In the genomic region with DNA sequence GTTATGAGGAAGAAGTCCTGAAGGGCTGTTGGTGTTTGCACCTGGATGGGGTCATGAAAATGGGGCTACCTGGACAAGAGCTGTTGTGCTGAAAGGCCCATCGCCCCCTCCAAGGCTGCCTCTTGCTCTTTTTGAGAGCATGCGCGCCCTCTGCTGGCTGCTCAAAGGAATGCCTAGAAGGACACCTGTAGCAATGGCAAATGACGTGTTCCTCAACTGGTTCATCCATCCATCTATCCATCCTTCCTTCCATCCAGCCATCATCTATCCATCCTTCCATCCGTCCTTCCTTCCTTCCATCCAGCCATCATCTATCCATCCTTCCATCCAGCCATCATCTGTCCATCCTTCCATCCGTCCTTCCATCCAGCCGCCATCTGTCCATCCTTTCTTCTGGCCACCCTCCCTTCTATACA, we compare ENCODE assay signal across 8 cellular contexts. TPM values are rescaled to one million over a fixed set of nuclear protein-coding genes. Genes with fewer than 3 reads are reported as not detected.
DNase-seq lines count a peak whose midpoint lies in the region; ATAC-seq and TF ChIP-seq lines count a peak whose summit lies in the region.

No MANE protein-coding gene starts in this region.

- H3K4me3 ChIP-seq in GM12865 (ENCODE audit: low read depth, low read length) (no peak overlapping the region), Peyer's patch (no peak overlapping the region)

- no peaks in the 10 kb centered on the region for H3K4me1 ChIP-seq in Peyer's patch

- H3K27me3 Mint-ChIP-seq in nephron progenitor cell (ENCODE audit: low read depth, poor library complexity): peaks cover 12% of the 10 kb centered on the region
- H3K27me3 Mint-ChIP-seq in stimulated activated naive CD8-positive, alpha-beta T cell treated with anti-CD3 and anti-CD28 coated beads, Interleukin-15, amount 100 ng/mL, for 72 hours: no peaks in the 10 kb centered on the region

- peak; percentile 84 for DNase-seq in GM12865 (ENCODE audit: low read depth)
- peak; percentile 52 for DNase-seq in HPDE6-E6E7 (ENCODE audit: extremely low spot score)
- peak; percentile 71 to 88 (median 83) for DNase-seq in Peyer's patch
- peak; percentile 78 to 81 for DNase-seq in activated T-cell treated with anti-CD3 and anti-CD28 coated beads, Interleukin-2, amount 50 U/mL, for 48 hours
- DNase-seq in fibroblast of peridontal ligament (ENCODE audit: extremely low read depth): peak; percentile 72
- DNase-seq in nephron progenitor cell: peak; percentile 83
- peak; percentile 62 to 75 for DNase-seq in stimulated activated naive CD8-positive, alpha-beta T cell treated with anti-CD3 and anti-CD28 coated beads, Interleukin-15, amount 100 ng/mL, for 72 hours

- no peak overlapping the region for H3K27ac Mint-ChIP-seq in nephron progenitor cell
- H3K27ac Mint-ChIP-seq in stimulated activated naive CD8-positive, alpha-beta T cell treated with anti-CD3 and anti-CD28 coated beads, Interleukin-15, amount 100 ng/mL, for 72 hours: no peak overlapping the region

- ATAC-seq in stimulated activated naive CD8-positive, alpha-beta T cell treated with anti-CD3 and anti-CD28 coated beads, Interleukin-15, amount 100 ng/mL, for 72 hours: peak; percentile 86
- no peak for ATAC-seq in HG03520 (IDR thresholded peaks at IDR 0.05; ENCODE audit: unreplicated experiment)

- no peaks in the 10 kb centered on the region for H3K9me3 Mint-ChIP-seq in nephron progenitor cell
- no peaks in the 10 kb centered on the region for H3K9me3 Mint-ChIP-seq in stimulated activated naive CD8-positive, alpha-beta T cell treated with anti-CD3 and anti-CD28 coated beads, Interleukin-15, amount 100 ng/mL, for 72 hours

- TF ChIP-seq POLR2A in Peyer's patch (IDR thresholded peaks at IDR 0.05): no peak

- peak; percentile 92 for TF ChIP-seq CTCF in GM12865 (IDR thresholded peaks at IDR 0.05; ENCODE audit: insufficient read depth, low read depth, low read length, missing control alignments)
- peak; percentile 60 to 89 (median 86) for TF ChIP-seq CTCF in Peyer's patch (IDR thresholded peaks at IDR 0.05)
- peak; percentile 83 for TF ChIP-seq CTCF in nephron progenitor cell (IDR thresholded peaks at IDR 0.05)

- no peak overlapping the region for H3K4me3 Mint-ChIP-seq in nephron progenitor cell
- H3K4me3 Mint-ChIP-seq in stimulated activated naive CD8-positive, alpha-beta T cell treated with anti-CD3 and anti-CD28 coated beads, Interleukin-15, amount 100 ng/mL, for 72 hours: no peak overlapping the region

- H3K27me3 ChIP-seq in Peyer's patch: no peaks in the 10 kb centered on the region

- H3K9me3 ChIP-seq in Peyer's patch: no peaks in the 10 kb centered on the region

- H3K4me1 Mint-ChIP-seq in nephron progenitor cell: peaks cover 23% of the 10 kb centered on the region
- peaks cover 6% of the 10 kb centered on the region for H3K4me1 Mint-ChIP-seq in stimulated activated naive CD8-positive, alpha-beta T cell treated with anti-CD3 and anti-CD28 coated beads, Interleukin-15, amount 100 ng/mL, for 72 hours

- H3K27ac ChIP-seq in Peyer's patch: no peak overlapping the region

- no peaks in the 10 kb centered on the region for H3K36me3 Mint-ChIP-seq in nephron progenitor cell (ENCODE audit: low read depth)

- peaks cover 0 to 33% (median 0%) of the 10 kb centered on the region in 3 donors for H3K36me3 ChIP-seq in Peyer's patch

RNA-seq across cellular contexts. Expression of a gene that starts 17.2 kb away (rescaled TPM):
- total RNA-seq in Peyer's patch: 1,000 to 10,000 TPM in 1 of 4 donors, 100 to 1,000 TPM in 3; 308 to 1,394 (median 568) TPM
